8 cellular contexts compared by ENCODE assay signal in the genomic region with DNA sequence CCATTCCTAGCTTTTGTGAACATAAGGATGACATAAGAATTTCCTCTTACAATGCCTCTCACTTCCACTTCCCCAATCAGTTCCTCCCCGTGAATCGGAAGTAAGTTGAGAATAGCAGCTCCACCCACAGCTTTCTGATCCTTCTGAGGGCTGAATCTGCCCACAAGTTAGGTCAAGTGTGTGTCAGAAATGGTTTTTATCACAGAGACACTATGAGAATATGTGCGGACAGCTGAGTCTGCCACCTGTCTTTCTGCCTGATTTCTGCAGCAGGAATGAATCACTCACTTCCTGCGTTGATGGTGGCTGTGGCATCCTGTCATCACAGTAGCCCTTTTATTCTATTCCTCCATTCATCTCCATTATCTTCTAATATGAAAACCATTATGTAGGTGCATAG.
DNase-seq lines count a peak whose midpoint lies in the region; ATAC-seq and TF ChIP-seq lines count a peak whose summit lies in the region.

No MANE protein-coding gene starts in this region.

- H3K27me3 Mint-ChIP-seq in IgD-negative memory B cell (peaks cover 3% of the 10 kb centered on the region), WTC11 (ENCODE audit: low read depth) (no peaks in the 10 kb centered on the region)
- peaks cover 5% of the 10 kb centered on the region for H3K27me3 Mint-ChIP-seq in activated CD4-positive, alpha-beta memory T cell treated with anti-CD3 and anti-CD28 coated beads for 36 hours

- ATAC-seq in GM21717 (IDR thresholded peaks at IDR 0.05; ENCODE audit: unreplicated experiment) (peak; percentile 72), left lobe of liver (peak; percentile 24), WTC11 (no peak)

- H3K27ac Mint-ChIP-seq in IgD-negative memory B cell (peak overlapping the region in 2 of 3 donors; percentile 22 to 96), WTC11 (no peak overlapping the region)
- H3K27ac Mint-ChIP-seq in activated CD4-positive, alpha-beta memory T cell treated with anti-CD3 and anti-CD28 coated beads for 36 hours = peak overlapping the region; percentile 60

- DNase-seq in activated CD8-positive, alpha-beta memory T cell treated with anti-CD3 and anti-CD28 coated beads, Interleukin-2, amount 50 U/mL, for 24 hours (ENCODE audit: extremely low read depth) = peak; percentile 20
- no peak for DNase-seq in activated CD8-positive, alpha-beta memory T cell treated with anti-CD3 and anti-CD28 coated beads for 24 hours
- peak; percentile 63 for DNase-seq in activated CD4-positive, alpha-beta memory T cell treated with anti-CD3 and anti-CD28 coated beads for 36 hours
- DNase-seq in left lobe of liver (ENCODE audit: low spot score) (no peak), cerebellar cortex (ENCODE audit: low spot score) (no peak), WTC11 (ENCODE audit: low spot score) (no peak)

- POLR2A ChIA-PET in activated CD4-positive, alpha-beta memory T cell treated with anti-CD3 and anti-CD28 coated beads for 36 hours (lab: Charles Lee) = no interaction called here
- POLR2A ChIA-PET in WTC11 (lab: Charles Lee) = interaction anchor here (0.9 kb wide), 1 partner anchor 13 kb away, joined by 3 read pairs; no protein-coding TSS in a partner anchor

- H3K36me3 Mint-ChIP-seq in IgD-negative memory B cell = peaks cover 2% of the 10 kb centered on the region
- H3K36me3 Mint-ChIP-seq in activated CD4-positive, alpha-beta memory T cell treated with anti-CD3 and anti-CD28 coated beads for 36 hours = no peaks in the 10 kb centered on the region
- H3K36me3 Mint-ChIP-seq in WTC11 = no peaks in the 10 kb centered on the region

- intact Hi-C loops in activated CD4-positive, alpha-beta memory T cell treated with anti-CD3 and anti-CD28 coated beads for 36 hours (cut with micrococcal nuclease) = loop anchor here (1.0 to 2.0 kb wide), 4 partner anchors 43 to 117 kb away; no protein-coding TSS in a partner anchor

- no peak for TF ChIP-seq CTCF in WTC11 (IDR thresholded peaks at IDR 0.05)

- H3K4me3 Mint-ChIP-seq in IgD-negative memory B cell = peak overlapping the region; percentile 0 to 74 (median 42)
- no peak overlapping the region for H3K4me3 Mint-ChIP-seq in activated CD4-positive, alpha-beta memory T cell treated with anti-CD3 and anti-CD28 coated beads for 36 hours
- H3K4me3 Mint-ChIP-seq in WTC11 = no peak overlapping the region

- H3K4me1 Mint-ChIP-seq in IgD-negative memory B cell = peaks cover 42 to 49% (median 47%) of the 10 kb centered on the region in 3 donors
- H3K4me1 Mint-ChIP-seq in activated CD4-positive, alpha-beta memory T cell treated with anti-CD3 and anti-CD28 coated beads for 36 hours (ENCODE audit: low read depth) = peaks cover 24% of the 10 kb centered on the region
- H3K4me1 Mint-ChIP-seq in WTC11 = peaks cover 12% of the 10 kb centered on the region

- CTCF ChIA-PET in activated CD4-positive, alpha-beta memory T cell treated with anti-CD3 and anti-CD28 coated beads for 36 hours (lab: Charles Lee) = interaction anchor here (0.6 to 2.9 kb wide), 8 partner anchors 13 to 587 kb away, joined by 3 to 7 read pairs (median 3); no protein-coding TSS in a partner anchor
- CTCF ChIA-PET in WTC11 (lab: Charles Lee) = interaction anchor here (0.9 to 1.2 kb wide), 4 partner anchors 9 to 165 kb away, joined by 3 to 5 read pairs (median 3); no protein-coding TSS in a partner anchor

- H3K9me3 Mint-ChIP-seq in IgD-negative memory B cell (no peaks in the 10 kb centered on the region), WTC11 (peaks cover 4% of the 10 kb centered on the region; the same call in 1 of the 2 replicates)
- H3K9me3 Mint-ChIP-seq in activated CD4-positive, alpha-beta memory T cell treated with anti-CD3 and anti-CD28 coated beads for 36 hours = no peaks in the 10 kb centered on the region

TF ChIP-seq in WTC11, 78 proteins besides CTCF, POLR2A, EP300 and RAD21 (continues in another document):
- TF ChIP-seq ZNF423 (CRISPR knock-in tag; IDR thresholded peaks at IDR 0.05) (no peak), NR3C1 (CRISPR knock-in tag; conservative IDR thresholded peaks at IDR 0.05; ENCODE audit: low read depth) (no peak), GRHL2 (CRISPR knock-in tag; IDR thresholded peaks at IDR 0.05; ENCODE audit: insufficient replicate concordance, severe bottlenecking) (no peak), NR1H2 (CRISPR knock-in tag; IDR thresholded peaks at IDR 0.05) (no peak), MXD4 (CRISPR knock-in tag; IDR thresholded peaks at IDR 0.05; ENCODE audit: borderline replicate concordance) (no peak), FOXP1 (CRISPR knock-in tag; IDR thresholded peaks at IDR 0.05; ENCODE audit: borderline replicate concordance) (no peak), ZNF138 (CRISPR knock-in tag; conservative IDR thresholded peaks at IDR 0.05) (no peak), SP1 (CRISPR knock-in tag; conservative IDR thresholded peaks at IDR 0.05) (no peak), PREB (CRISPR knock-in tag; IDR thresholded peaks at IDR 0.05; ENCODE audit: borderline replicate concordance) (no peak), ZNF121 (CRISPR knock-in tag; IDR thresholded peaks at IDR 0.05) (no peak), ZNF219 (CRISPR knock-in tag; IDR thresholded peaks at IDR 0.05; ENCODE audit: borderline replicate concordance) (no peak), ZNF671 (CRISPR knock-in tag; IDR thresholded peaks at IDR 0.05) (no peak), FOXP4 (CRISPR knock-in tag; IDR thresholded peaks at IDR 0.05) (no peak), NFE2L1 (CRISPR knock-in tag; IDR thresholded peaks at IDR 0.05) (no peak)
- TF ChIP-seq, protein P1, sequence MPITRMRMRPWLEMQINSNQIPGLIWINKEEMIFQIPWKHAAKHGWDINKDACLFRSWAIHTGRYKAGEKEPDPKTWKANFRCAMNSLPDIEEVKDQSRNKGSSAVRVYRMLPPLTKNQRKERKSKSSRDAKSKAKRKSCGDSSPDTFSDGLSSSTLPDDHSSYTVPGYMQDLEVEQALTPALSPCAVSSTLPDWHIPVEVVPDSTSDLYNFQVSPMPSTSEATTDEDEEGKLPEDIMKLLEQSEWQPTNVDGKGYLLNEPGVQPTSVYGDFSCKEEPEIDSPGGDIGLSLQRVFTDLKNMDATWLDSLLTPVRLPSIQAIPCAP (CRISPR knock-in tag; IDR thresholded peaks at IDR 0.05) = no peak
- TF ChIP-seq, protein P2, sequence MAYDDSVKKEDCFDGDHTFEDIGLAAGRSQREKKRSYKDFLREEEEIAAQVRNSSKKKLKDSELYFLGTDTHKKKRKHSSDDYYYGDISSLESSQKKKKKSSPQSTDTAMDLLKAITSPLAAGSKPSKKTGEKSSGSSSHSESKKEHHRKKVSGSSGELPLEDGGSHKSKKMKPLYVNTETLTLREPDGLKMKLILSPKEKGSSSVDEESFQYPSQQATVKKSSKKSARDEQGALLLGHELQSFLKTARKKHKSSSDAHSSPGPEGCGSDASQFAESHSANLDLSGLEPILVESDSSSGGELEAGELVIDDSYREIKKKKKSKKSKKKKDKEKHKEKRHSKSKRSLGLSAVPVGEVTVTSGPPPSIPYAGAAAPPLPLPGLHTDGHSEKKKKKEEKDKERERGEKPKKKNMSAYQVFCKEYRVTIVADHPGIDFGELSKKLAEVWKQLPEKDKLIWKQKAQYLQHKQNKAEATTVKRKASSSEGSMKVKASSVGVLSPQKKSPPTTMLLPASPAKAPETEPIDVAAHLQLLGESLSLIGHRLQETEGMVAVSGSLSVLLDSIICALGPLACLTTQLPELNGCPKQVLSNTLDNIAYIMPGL (CRISPR knock-in tag; IDR thresholded peaks at IDR 0.05) = no peak
- TF ChIP-seq, protein P3, sequence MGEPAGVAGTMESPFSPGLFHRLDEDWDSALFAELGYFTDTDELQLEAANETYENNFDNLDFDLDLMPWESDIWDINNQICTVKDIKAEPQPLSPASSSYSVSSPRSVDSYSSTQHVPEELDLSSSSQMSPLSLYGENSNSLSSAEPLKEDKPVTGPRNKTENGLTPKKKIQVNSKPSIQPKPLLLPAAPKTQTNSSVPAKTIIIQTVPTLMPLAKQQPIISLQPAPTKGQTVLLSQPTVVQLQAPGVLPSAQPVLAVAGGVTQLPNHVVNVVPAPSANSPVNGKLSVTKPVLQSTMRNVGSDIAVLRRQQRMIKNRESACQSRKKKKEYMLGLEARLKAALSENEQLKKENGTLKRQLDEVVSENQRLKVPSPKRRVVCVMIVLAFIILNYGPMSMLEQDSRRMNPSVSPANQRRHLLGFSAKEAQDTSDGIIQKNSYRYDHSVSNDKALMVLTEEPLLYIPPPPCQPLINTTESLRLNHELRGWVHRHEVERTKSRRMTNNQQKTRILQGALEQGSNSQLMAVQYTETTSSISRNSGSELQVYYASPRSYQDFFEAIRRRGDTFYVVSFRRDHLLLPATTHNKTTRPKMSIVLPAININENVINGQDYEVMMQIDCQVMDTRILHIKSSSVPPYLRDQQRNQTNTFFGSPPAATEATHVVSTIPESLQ (CRISPR knock-in tag; IDR thresholded peaks at IDR 0.05) = no peak

Comparison
In these comparisons a context has a peak if more than half of its experiments do, and no peak if none do; other contexts are left out.
1. DNase-seq: peak in activated CD8-positive, alpha-beta memory T cell treated with anti-CD3 and anti-CD28 coated beads, Interleukin-2, amount 50 U/mL, for 24 hours (single experiment) and activated CD4-positive, alpha-beta memory T cell treated with anti-CD3 and anti-CD28 coated beads for 36 hours (single experiment); none in activated CD8-positive, alpha-beta memory T cell treated with anti-CD3 and anti-CD28 coated beads for 24 hours (single experiment), left lobe of liver (single experiment), cerebellar cortex (single experiment) and WTC11 (single experiment).
2. H3K4me3 Mint-ChIP-seq: peak in IgD-negative memory B cell (4 of 4); none in activated CD4-positive, alpha-beta memory T cell treated with anti-CD3 and anti-CD28 coated beads for 36 hours (single experiment) and WTC11 (single experiment).